In the genomic region with DNA sequence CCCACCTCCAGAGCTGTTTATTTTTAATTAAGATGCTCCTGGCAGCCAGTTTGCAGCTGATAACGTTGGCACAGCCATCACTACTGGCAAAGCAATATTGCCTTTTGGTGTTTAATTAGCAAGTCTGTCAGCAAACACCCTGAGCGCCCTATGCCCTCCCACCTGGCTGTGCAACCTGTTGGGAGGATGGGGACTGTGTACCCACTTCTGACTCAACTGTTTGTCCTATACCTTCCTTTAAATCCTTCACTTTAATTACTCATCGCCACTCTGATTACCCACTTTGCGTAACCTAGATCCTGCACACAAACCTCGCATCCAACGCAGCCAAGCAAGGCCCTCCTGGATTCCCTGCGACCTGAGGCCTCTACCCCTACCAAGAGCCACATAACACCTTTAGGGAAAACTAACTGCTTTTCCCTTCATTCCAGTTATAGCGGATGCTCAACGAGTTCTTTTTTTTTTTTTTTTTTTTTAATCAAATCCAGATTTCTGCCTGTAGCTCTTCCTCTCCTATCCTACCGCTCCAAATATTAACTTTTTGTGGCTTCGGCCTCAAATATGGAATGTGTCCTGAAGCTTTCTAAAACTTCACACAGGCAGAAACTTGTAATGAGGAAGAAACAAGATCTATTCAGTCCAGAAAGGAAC, we compare ENCODE assay signal across 1 cellular context.
TF ChIP-seq lines count a peak whose summit lies in the region.

No MANE protein-coding gene starts in this region.

TF ChIP-seq in IMR-90, 13 proteins besides CTCF, POLR2A, EP300 and RAD21 (continued from another document):
- TF ChIP-seq, protein P1, sequence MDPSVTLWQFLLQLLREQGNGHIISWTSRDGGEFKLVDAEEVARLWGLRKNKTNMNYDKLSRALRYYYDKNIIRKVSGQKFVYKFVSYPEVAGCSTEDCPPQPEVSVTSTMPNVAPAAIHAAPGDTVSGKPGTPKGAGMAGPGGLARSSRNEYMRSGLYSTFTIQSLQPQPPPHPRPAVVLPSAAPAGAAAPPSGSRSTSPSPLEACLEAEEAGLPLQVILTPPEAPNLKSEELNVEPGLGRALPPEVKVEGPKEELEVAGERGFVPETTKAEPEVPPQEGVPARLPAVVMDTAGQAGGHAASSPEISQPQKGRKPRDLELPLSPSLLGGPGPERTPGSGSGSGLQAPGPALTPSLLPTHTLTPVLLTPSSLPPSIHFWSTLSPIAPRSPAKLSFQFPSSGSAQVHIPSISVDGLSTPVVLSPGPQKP (IDR thresholded peaks at IDR 0.05; ENCODE audit: borderline replicate concordance, low read depth, low read length) = no peak
- no peak for TF ChIP-seq MAZ (IDR thresholded peaks at IDR 0.05; ENCODE audit: borderline replicate concordance, low read depth, low read length)
